Comparison of ENCODE assay signal across 10 cellular contexts in genomic region chr14:93970967-93971634, GRCh38. TPM values are rescaled to one million over a fixed set of nuclear protein-coding genes. Genes with fewer than 3 reads are reported as not detected.
DNase-seq lines count a peak whose midpoint lies in the region; ATAC-seq and TF ChIP-seq lines count a peak whose summit lies in the region.
"Had no signal": no experiment of that assay in that cellular context is flagged by ENCODE, and none has a peak within 500 bp of the region (broad histone marks: within the 10 kb centered on the region; RNA-seq: fewer than 3 reads in every experiment).

No MANE protein-coding gene starts in this region.

- intact Hi-C loops in adrenal gland (cut with DNase I) = no loop called here

- H3K4me3 Mint-ChIP-seq in activated naive CD4-positive, alpha-beta T cell treated with anti-CD3 and anti-CD28 coated beads, Interleukin-2, amount 50 U/mL, for 24 hours = peak overlapping the region; percentile 88
- no peak overlapping the region for H3K4me3 Mint-ChIP-seq in osteocyte (ENCODE audit: unreplicated experiment)

- no peak overlapping the region for H3K27ac ChIP-seq in adrenal gland
- H3K27ac ChIP-seq: pancreas had no signal

- H3K36me3 Mint-ChIP-seq in activated naive CD4-positive, alpha-beta T cell treated with anti-CD3 and anti-CD28 coated beads, Interleukin-2, amount 50 U/mL, for 24 hours = no peaks in the 10 kb centered on the region
- no peaks in the 10 kb centered on the region for H3K36me3 Mint-ChIP-seq in osteocyte (ENCODE audit: unreplicated experiment)

- H3K9me3 ChIP-seq in adrenal gland (replicated peaks in 1 of 3) = no peaks in the 10 kb centered on the region
- H3K9me3 ChIP-seq: pancreas had no signal

- ATAC-seq in GM18520 (IDR thresholded peaks at IDR 0.05; ENCODE audit: unreplicated experiment) (peak; percentile 25), HG02588 (IDR thresholded peaks at IDR 0.05; ENCODE audit: unreplicated experiment) (peak; percentile 33)

- H3K4me1 Mint-ChIP-seq in activated naive CD4-positive, alpha-beta T cell treated with anti-CD3 and anti-CD28 coated beads, Interleukin-2, amount 50 U/mL, for 24 hours = peaks cover 36% of the 10 kb centered on the region
- peaks cover 2% of the 10 kb centered on the region for H3K4me1 Mint-ChIP-seq in osteocyte (ENCODE audit: unreplicated experiment)

- peaks cover 6% of the 10 kb centered on the region for H3K9me3 Mint-ChIP-seq in activated naive CD4-positive, alpha-beta T cell treated with anti-CD3 and anti-CD28 coated beads, Interleukin-2, amount 50 U/mL, for 24 hours
- no peaks in the 10 kb centered on the region for H3K9me3 Mint-ChIP-seq in osteocyte (ENCODE audit: unreplicated experiment)

- H3K27me3 ChIP-seq in adrenal gland = no peaks in the 10 kb centered on the region
- H3K27me3 ChIP-seq: pancreas had no signal

- peak overlapping the region; percentile 94 for H3K27ac Mint-ChIP-seq in activated naive CD4-positive, alpha-beta T cell treated with anti-CD3 and anti-CD28 coated beads, Interleukin-2, amount 50 U/mL, for 24 hours
- no peak overlapping the region for H3K27ac Mint-ChIP-seq in osteocyte (ENCODE audit: unreplicated experiment)

- H3K36me3 ChIP-seq in adrenal gland (replicated peaks in 1 of 2) = no peaks in the 10 kb centered on the region
- H3K36me3 ChIP-seq: pancreas had no signal

- no peaks in the 10 kb centered on the region for H3K27me3 Mint-ChIP-seq in activated naive CD4-positive, alpha-beta T cell treated with anti-CD3 and anti-CD28 coated beads, Interleukin-2, amount 50 U/mL, for 24 hours
- peaks cover 21% of the 10 kb centered on the region for H3K27me3 Mint-ChIP-seq in osteocyte (ENCODE audit: unreplicated experiment)

- H3K4me3 ChIP-seq in adrenal gland = peak overlapping the region in 1 of 4 donors; percentile 11

- H3K4me1 ChIP-seq in adrenal gland (replicated peaks in 1 of 2) = no peaks in the 10 kb centered on the region
- H3K4me1 ChIP-seq: pancreas had no signal

- TF ChIP-seq POLR2A in adrenal gland (IDR thresholded peaks at IDR 0.05) = no peak

- 60 to 65% (median 63%) methylated on average over 7 to 15 of the region's 15 CpGs for WGBS in adrenal gland, 4 donors

- DNase-seq in NCI-H69 (lab: John Stamatoyannopoulos, UW) (peak; percentile 67), osteocyte (ENCODE audit: extremely low spot score, unreplicated experiment) (no peak), NCI-H2081 (lab: John Stamatoyannopoulos, UW) (no peak), adrenal gland (no peak), GDM1 (lab: John Stamatoyannopoulos, UW) (no peak)

- TF ChIP-seq CTCF in osteocyte (IDR thresholded peaks at IDR 0.05) = peak; percentile 1
- TF ChIP-seq CTCF in adrenal gland (IDR thresholded peaks at IDR 0.05) = no peak

RNA-seq across cellular contexts. Expression of gene ASB2, which starts 5.3 kb away (rescaled TPM):
- total RNA-seq in osteocyte (0.34 and 0.38 TPM in 2 replicates), adrenal gland (1 to 10 TPM in 1 of 8 donors, under 1 TPM in 6, not detected in 1; 0.19 to 1.5 (median 0.47) TPM)
- 1 to 10 TPM in 2 of 3 donors, under 1 TPM in 1; 0.44 to 3.5 (median 2.2) TPM for polyA plus RNA-seq in adrenal gland

RNA-seq across cellular contexts. Expression of gene CCDC197, which starts 26.0 kb away (rescaled TPM):
- total RNA-seq in osteocyte (not detected in 2 replicates), adrenal gland (not detected)
- polyA plus RNA-seq in adrenal gland = not detected
- total RNA-seq: pancreas; T-helper 2 cell treated with Interferon-gamma antibody and Interleukin-4, amounts not matched to agents 100 ng/mL and 5 ng/mL, for 36 hours had no signal
- polyA plus RNA-seq: pancreas had no signal

RNA-seq across cellular contexts. Expression of gene FAM181A, which starts 44.0 kb away (rescaled TPM):
- total RNA-seq in osteocyte (not detected in 2 replicates), adrenal gland (not detected)
- not detected for polyA plus RNA-seq in adrenal gland
- total RNA-seq: pancreas; T-helper 2 cell treated with Interferon-gamma antibody and Interleukin-4, amounts not matched to agents 100 ng/mL and 5 ng/mL, for 36 hours had no signal
- polyA plus RNA-seq: pancreas had no signal

RNA-seq across cellular contexts. Expression of gene OTUB2, which starts 55.0 kb away (rescaled TPM):
- 1.3 TPM in 2 replicates for total RNA-seq in osteocyte
- 1 to 10 TPM in 6 of 8 donors, under 1 TPM in 2; 0.17 to 2.5 (median 1.5) TPM for total RNA-seq in adrenal gland
- 1 to 10 TPM in 1 of 3 donors, under 1 TPM in 2; 0.47 to 2.0 (median 0.48) TPM for polyA plus RNA-seq in adrenal gland
